Comparison of ENCODE assay signal across 16 cellular contexts in genomic region chr4:1443688-1444172, GRCh38. TPM values are rescaled to one million over a fixed set of nuclear protein-coding genes. Genes with fewer than 3 reads are reported as not detected.
"Had no signal": no experiment of that assay in that cellular context is flagged by ENCODE, and none has a peak within 500 bp of the region (broad histone marks: within the 10 kb centered on the region; RNA-seq: fewer than 3 reads in every experiment).

No MANE protein-coding gene starts in this region.

RNA-seq across cellular contexts. Expression of gene NKX1-1, which starts 37.5 kb away (rescaled TPM):
- total RNA-seq: activated CD4-positive, alpha-beta memory T cell treated with anti-CD3 and anti-CD28 coated beads, Interleukin-2, amount 10 ng/mL, durations not matched to agents 7 days and 5 days; activated CD4-positive, alpha-beta T cell treated with anti-CD3 and anti-CD28 coated beads for 36 hours; activated CD4-positive, alpha-beta T cell treated with anti-CD3 and anti-CD28 coated beads, Interleukin-2, amount 10 ng/mL, durations not matched to agents 7 days and 5 days; activated CD8-positive, alpha-beta memory T cell treated with anti-CD3 and anti-CD28 coated beads, Interleukin-2, amount 10 ng/mL, durations not matched to agents 7 days and 5 days; activated CD8-positive, alpha-beta T cell treated with anti-CD3 and anti-CD28 coated beads, Interleukin-2, amount 10 ng/mL, durations not matched to agents 7 days and 5 days; activated naive CD8-positive, alpha-beta T cell treated with anti-CD3 and anti-CD28 coated beads, Interleukin-2, amount 10 ng/mL, durations not matched to agents 7 days and 5 days; activated T-helper 2 cell treated with anti-CD3 and anti-CD28 coated beads, Interferon-gamma antibody, Interleukin-2, Interleukin-4, amounts not matched to agents 10 μg/mL and 5 μg/mL and 100 μg/mL, durations not matched to agents 14 hours and 24 hours and 36 hours; ascending aorta; bronchial epithelial cell; cardiac muscle cell; T-cell; T-helper 1 cell treated with Interleukin-12 subunit alpha and Interleukin-12 subunit beta and Interleukin-4 antibody, amounts not matched to agents 30 ng/mL and 1 ng/mL, for 36 hours; T-helper 17 cell; T-helper 2 cell treated with Interferon-gamma antibody and Interleukin-4, amounts not matched to agents 100 ng/mL and 5 ng/mL, for 36 hours; WTC11 had no signal
- polyA plus RNA-seq: adipose tissue, cardiac muscle cell had no signal
